Comparison of ENCODE assay signal across 11 cellular contexts in genomic region chrX:124087000-124087746, GRCh38.
"Had no signal": no experiment of that assay in that cellular context is flagged by ENCODE, and none has a peak within 500 bp of the region (broad histone marks: within the 10 kb centered on the region; RNA-seq: fewer than 3 reads in every experiment).

No MANE protein-coding gene starts in this region.

- H3K4me3 ChIP-seq: esophagus squamous epithelium, lower lobe of right lung, pancreas, SJSA1, upper lobe of right lung had no signal

- H3K9me3 Mint-ChIP-seq: activated B cell treated with CpG ODN at 0.5 μM for 24 hours; immature natural killer cell; stimulated activated naive CD8-positive, alpha-beta T cell treated with anti-CD3 and anti-CD28 coated beads, Interleukin-15, Interleukin-2, amounts not matched to agents 100 ng/mL and 50 ng/mL, for 24 hours had no signal

- H3K27me3 Mint-ChIP-seq: activated B cell treated with CpG ODN at 0.5 μM for 24 hours; stimulated activated naive CD8-positive, alpha-beta T cell treated with anti-CD3 and anti-CD28 coated beads, Interleukin-15, Interleukin-2, amounts not matched to agents 100 ng/mL and 50 ng/mL, for 24 hours had no signal

- H3K9me3 ChIP-seq: esophagus squamous epithelium, lower lobe of right lung, pancreas, SJSA1, upper lobe of right lung had no signal

- H3K4me1 ChIP-seq: esophagus squamous epithelium, lower lobe of right lung, pancreas, SJSA1, upper lobe of right lung had no signal

- H3K27me3 ChIP-seq: esophagus squamous epithelium, pancreas, SJSA1, upper lobe of right lung had no signal

- H3K27ac Mint-ChIP-seq: activated B cell treated with CpG ODN at 0.5 μM for 24 hours; mesothelial cell of epicardium; stimulated activated naive CD8-positive, alpha-beta T cell treated with anti-CD3 and anti-CD28 coated beads, Interleukin-15, Interleukin-2, amounts not matched to agents 100 ng/mL and 50 ng/mL, for 24 hours had no signal

- DNase-seq: activated B cell treated with CpG ODN at 0.5 μM for 24 hours; esophagus squamous epithelium; foreskin fibroblast; lower lobe of right lung; pancreas; stimulated activated CD4-positive, alpha-beta T cell treated with anti-CD3 and anti-CD28 coated beads, Interleukin-4, amount 100 ng/mL, for 1 hour; upper lobe of right lung had no signal

- H3K4me3 Mint-ChIP-seq: activated B cell treated with CpG ODN at 0.5 μM for 24 hours, immature natural killer cell, mesothelial cell of epicardium had no signal

- ATAC-seq: lower lobe of right lung, pancreas, upper lobe of right lung had no signal

- H3K4me1 Mint-ChIP-seq: activated B cell treated with CpG ODN at 0.5 μM for 24 hours, mesothelial cell of epicardium had no signal

- H3K27ac ChIP-seq: esophagus squamous epithelium, lower lobe of right lung, pancreas, SJSA1, upper lobe of right lung had no signal
